24 cellular contexts compared by ENCODE assay signal in the genomic region with DNA sequence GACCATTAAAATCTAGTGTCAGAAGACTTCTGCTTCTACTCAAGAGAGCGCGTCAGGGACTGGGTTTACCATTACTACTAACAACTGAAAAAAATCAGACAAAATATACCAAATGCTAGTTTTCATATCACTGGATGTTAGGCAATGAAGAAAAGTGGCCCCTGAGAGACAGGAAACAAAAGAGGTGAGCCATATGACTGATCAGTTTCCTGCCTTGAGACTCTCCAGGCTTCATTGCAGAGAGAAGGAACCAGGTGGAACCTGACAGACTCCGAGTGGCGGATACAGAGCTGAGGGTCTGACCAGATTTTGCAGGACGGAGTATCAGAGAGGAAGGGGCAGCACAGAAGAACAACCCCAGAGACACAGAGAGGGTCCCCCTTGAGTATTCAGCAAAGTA.
DNase-seq lines count a peak whose midpoint lies in the region; ATAC-seq and TF ChIP-seq lines count a peak whose summit lies in the region.
"Had no signal": no experiment of that assay in that cellular context is flagged by ENCODE, and none has a peak within 500 bp of the region (broad histone marks: within the 10 kb centered on the region; RNA-seq: fewer than 3 reads in every experiment).

No MANE protein-coding gene starts in this region.

- no peak overlapping the region for H3K4me3 Mint-ChIP-seq in activated naive CD4-positive, alpha-beta T cell treated with anti-CD3 and anti-CD28 coated beads, Interleukin-2, amount 50 U/mL, for 24 hours
- H3K4me3 Mint-ChIP-seq in activated naive CD8-positive, alpha-beta T cell treated with anti-CD3 and anti-CD28 coated beads, Interleukin-2, amount 10 ng/mL, durations not matched to agents 7 days and 5 days, result no peak overlapping the region
- H3K4me3 Mint-ChIP-seq in T-helper 17 cell, result no peak overlapping the region
- H3K4me3 Mint-ChIP-seq: B cell; CD8-positive, alpha-beta T cell; HFFc6 had no signal

- H3K4me3 ChIP-seq in Loucy (ENCODE audit: low read length, poor library complexity, severe bottlenecking), result no peak overlapping the region
- H3K4me3 ChIP-seq: GM23248, HAP-1, K562 had no signal

- peaks cover 9% of the 10 kb centered on the region for H3K4me1 ChIP-seq in Loucy (ENCODE audit: insufficient read depth, low read length, poor library complexity, severe bottlenecking)
- H3K4me1 ChIP-seq: Caco-2, HAP-1 had no signal

- peak; percentile 42 for ATAC-seq in activated naive CD8-positive, alpha-beta T cell treated with anti-CD3 and anti-CD28 coated beads, Interleukin-2, amount 10 ng/mL, durations not matched to agents 7 days and 5 days (ENCODE audit: low read depth)
- ATAC-seq in T-helper 17 cell, result no peak
- ATAC-seq: CD8-positive, alpha-beta T cell; K562; PC-3 had no signal

- H3K27ac Mint-ChIP-seq in activated naive CD4-positive, alpha-beta T cell treated with anti-CD3 and anti-CD28 coated beads, Interleukin-2, amount 50 U/mL, for 24 hours, result peak overlapping the region; percentile 81
- H3K27ac Mint-ChIP-seq in activated naive CD8-positive, alpha-beta T cell treated with anti-CD3 and anti-CD28 coated beads, Interleukin-2, amount 10 ng/mL, durations not matched to agents 7 days and 5 days, result peak overlapping the region; percentile 47
- no peak overlapping the region for H3K27ac Mint-ChIP-seq in T-helper 17 cell
- H3K27ac Mint-ChIP-seq: B cell; CD8-positive, alpha-beta T cell; HFFc6 had no signal

- DNase-seq in activated naive CD4-positive, alpha-beta T cell treated with anti-CD3 and anti-CD28 coated beads, Interleukin-2, amount 50 U/mL, for 16 hours, result no peak
- no peak for DNase-seq in activated naive CD8-positive, alpha-beta T cell treated with anti-CD3 and anti-CD28 coated beads, Interleukin-2, amount 10 ng/mL, durations not matched to agents 7 days and 5 days
- DNase-seq in T-helper 17 cell (no peak), NCI-H2196 treated with DMSO at 0.1 percent for 48 hours (lab: John Stamatoyannopoulos, UW; ENCODE audit: unreplicated experiment) (no peak), islet precursor cell (no peak)
- DNase-seq: Caco-2; CD8-positive, alpha-beta T cell; GM23248; HFFc6; Kasumi-1; MV-4-11; NCI-H1105; NCI-H1436 treated with DMSO at 0.1 percent for 48 hours; NCI-H1930; NCI-H446 treated with DMSO at 0.1 percent for 48 hours; NCI-H526; NCI-H82; NK-92 treated with Interleukin-12 subunit alpha and Interleukin-12 subunit beta, amount 100 ng/mL, for 24 hours; PC-3 had no signal

- peak overlapping the region; percentile 34 for H3K4me2 ChIP-seq in Loucy (ENCODE audit: low read depth, low read length, poor library complexity, severe bottlenecking)

- no peaks in the 10 kb centered on the region for H3K9me2 ChIP-seq in Loucy (replicated peaks; ENCODE audit: low read depth, low read length)

- no peak overlapping the region for H3K9ac ChIP-seq in Loucy (ENCODE audit: low read depth, low read length, poor library complexity, severe bottlenecking)
- H3K9ac ChIP-seq: GM23248 had no signal

- H3K36me3 ChIP-seq in Loucy (ENCODE audit: insufficient read depth, low read length), result peaks cover 85% of the 10 kb centered on the region

- no peaks in the 10 kb centered on the region for H3F3A ChIP-seq in Loucy (ENCODE audit: low read depth)

- TF ChIP-seq CTCF in Loucy (conservative IDR thresholded peaks at IDR 0.05; ENCODE audit: low read length), result no peak

- peaks cover 7% of the 10 kb centered on the region for H3K9me3 Mint-ChIP-seq in activated naive CD4-positive, alpha-beta T cell treated with anti-CD3 and anti-CD28 coated beads, Interleukin-2, amount 50 U/mL, for 24 hours
- peaks cover 6% of the 10 kb centered on the region for H3K9me3 Mint-ChIP-seq in activated naive CD8-positive, alpha-beta T cell treated with anti-CD3 and anti-CD28 coated beads, Interleukin-2, amount 10 ng/mL, durations not matched to agents 7 days and 5 days
- H3K9me3 Mint-ChIP-seq: CD8-positive, alpha-beta T cell; HFFc6 had no signal

- peaks cover 40% of the 10 kb centered on the region for H3K36me3 Mint-ChIP-seq in activated naive CD4-positive, alpha-beta T cell treated with anti-CD3 and anti-CD28 coated beads, Interleukin-2, amount 50 U/mL, for 24 hours
- peaks cover 46% of the 10 kb centered on the region for H3K36me3 Mint-ChIP-seq in activated naive CD8-positive, alpha-beta T cell treated with anti-CD3 and anti-CD28 coated beads, Interleukin-2, amount 10 ng/mL, durations not matched to agents 7 days and 5 days
- H3K36me3 Mint-ChIP-seq in T-helper 17 cell (ENCODE audit: low read depth), result peaks cover 11% of the 10 kb centered on the region

- no peaks in the 10 kb centered on the region for H3K27me3 ChIP-seq in Loucy (ENCODE audit: insufficient read depth, low read length, poor library complexity, severe bottlenecking)

- H2AFZ ChIP-seq in Loucy (ENCODE audit: low read length), result no peak overlapping the region
- H2AFZ ChIP-seq: GM23248 had no signal

- H3K79me2 ChIP-seq in Loucy (ENCODE audit: insufficient read depth, low read length), result no peaks in the 10 kb centered on the region

- POLR2A ChIA-PET in activated naive CD8-positive, alpha-beta T cell treated with anti-CD3 and anti-CD28 coated beads, Interleukin-2, amount 10 ng/mL, durations not matched to agents 7 days and 5 days (lab: Charles Lee), result no interaction called here

- H3K27me3 Mint-ChIP-seq in activated naive CD4-positive, alpha-beta T cell treated with anti-CD3 and anti-CD28 coated beads, Interleukin-2, amount 50 U/mL, for 24 hours, result no peaks in the 10 kb centered on the region
- H3K27me3 Mint-ChIP-seq in activated naive CD8-positive, alpha-beta T cell treated with anti-CD3 and anti-CD28 coated beads, Interleukin-2, amount 10 ng/mL, durations not matched to agents 7 days and 5 days, result no peaks in the 10 kb centered on the region
- H3K27me3 Mint-ChIP-seq in T-helper 17 cell, result no peaks in the 10 kb centered on the region
- H3K27me3 Mint-ChIP-seq: B cell had no signal

- H3K9me3 ChIP-seq in Loucy (ENCODE audit: insufficient read depth, low read depth, low read length) (no peaks in the 10 kb centered on the region; the same call in 1 of the 2 replicates), T-helper 17 cell (ENCODE audit: control insufficient read depth, low read length, poor library complexity, severe bottlenecking) (no peaks in the 10 kb centered on the region)
- H3K9me3 ChIP-seq: Caco-2, HAP-1 had no signal

- H3K4me1 Mint-ChIP-seq in activated naive CD4-positive, alpha-beta T cell treated with anti-CD3 and anti-CD28 coated beads, Interleukin-2, amount 50 U/mL, for 24 hours, result peaks cover 11% of the 10 kb centered on the region
- H3K4me1 Mint-ChIP-seq in activated naive CD8-positive, alpha-beta T cell treated with anti-CD3 and anti-CD28 coated beads, Interleukin-2, amount 10 ng/mL, durations not matched to agents 7 days and 5 days, result peaks cover 11% of the 10 kb centered on the region
- peaks cover 3% of the 10 kb centered on the region for H3K4me1 Mint-ChIP-seq in T-helper 17 cell
- H3K4me1 Mint-ChIP-seq: B cell had no signal

- no peaks in the 10 kb centered on the region for H4K20me1 ChIP-seq in Loucy (ENCODE audit: insufficient read depth, low read length, poor library complexity, severe bottlenecking)
